Comparison of ENCODE assay signal across 8 cellular contexts in the genomic region with DNA sequence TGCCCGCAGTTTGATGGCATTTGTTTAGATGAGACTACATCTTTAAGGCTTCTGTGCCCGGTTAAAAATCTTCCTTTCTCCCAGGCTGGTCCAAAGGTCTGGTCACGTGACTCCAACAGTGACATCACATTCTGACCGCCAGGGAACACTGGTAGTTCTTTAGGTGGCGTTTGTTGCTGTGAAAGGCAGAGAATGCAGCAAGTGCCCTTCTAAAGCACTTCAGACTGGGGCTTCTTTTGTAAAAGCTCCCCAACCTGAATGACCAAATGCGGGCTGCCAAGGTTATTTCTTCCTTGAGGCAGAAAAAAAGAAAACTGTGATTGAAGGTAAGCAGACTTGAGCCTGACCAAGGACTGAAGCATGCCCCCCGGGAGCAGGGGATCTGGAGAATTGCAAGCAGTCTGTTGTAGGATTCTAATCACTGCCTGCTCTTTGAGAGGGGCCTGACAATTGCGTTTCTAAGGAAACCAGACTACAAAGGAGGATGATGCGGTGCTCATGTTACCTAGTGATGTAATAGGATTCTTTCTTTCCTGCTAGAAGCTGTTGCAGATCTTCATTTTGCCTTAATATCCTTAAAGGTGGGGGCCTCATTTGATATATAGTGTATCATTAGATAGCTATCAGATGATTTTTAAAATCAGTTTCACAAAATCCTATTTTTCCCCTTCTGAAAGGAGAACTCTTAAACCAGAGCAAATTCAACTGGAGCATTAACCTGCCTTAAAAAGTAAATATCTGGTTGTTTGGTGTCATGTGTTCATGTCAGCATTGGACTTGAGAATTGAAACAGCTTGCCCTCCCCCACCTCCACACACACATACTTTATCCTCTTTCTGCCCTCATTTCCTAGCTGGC.
DNase-seq lines count a peak whose midpoint lies in the region; ATAC-seq lines count a peak whose summit lies in the region.

No MANE protein-coding gene starts in this region.

- H2AFZ ChIP-seq in neuronal stem cell (ENCODE audit: low read length): peak overlapping the region; percentile 83

- H3K27me3 Mint-ChIP-seq in T-cell: no peaks in the 10 kb centered on the region
- H3K27me3 Mint-ChIP-seq in activated CD4-positive, alpha-beta memory T cell treated with anti-CD3 and anti-CD28 coated beads, Interleukin-2, amount 10 ng/mL, durations not matched to agents 7 days and 5 days: no peaks in the 10 kb centered on the region
- peaks cover 23% of the 10 kb centered on the region for H3K27me3 Mint-ChIP-seq in activated T-cell treated with anti-CD3 and anti-CD28 coated beads, Interleukin-2, amount 50 U/mL, for 24 hours

- H3K9me3 ChIP-seq in neuronal stem cell (replicated peaks in 1 of 2; ENCODE audit: control insufficient read depth in 2 of 2, insufficient read depth in 1 of 2, low read depth in 1 of 2, low read length in 2 of 2): peaks cover 0 to 3% of the 10 kb centered on the region in 2 donors

- no peak overlapping the region for H3K4ac ChIP-seq in neuronal stem cell (ENCODE audit: low read length)

- no peak overlapping the region for H3K14ac ChIP-seq in neuronal stem cell (ENCODE audit: low read length)

- H3K79me1 ChIP-seq in neuronal stem cell (ENCODE audit: low read depth, low read length): no peaks in the 10 kb centered on the region

- CTCF ChIA-PET in T-cell (lab: Charles Lee): interaction anchor here in 1 of 2 donors (0.6 kb wide), 1 partner anchor 300 kb away, joined by 5 read pairs; no protein-coding TSS in a partner anchor
- CTCF ChIA-PET in activated CD4-positive, alpha-beta memory T cell treated with anti-CD3 and anti-CD28 coated beads, Interleukin-2, amount 10 ng/mL, durations not matched to agents 7 days and 5 days (lab: Charles Lee): no interaction called here

- no peaks in the 10 kb centered on the region for H3K36me3 ChIP-seq in neuronal stem cell (replicated peaks in 1 of 2; ENCODE audit: control insufficient read depth in 2 of 2, insufficient read depth in 2 of 2, low read length in 2 of 2)

- H2BK5ac ChIP-seq in neuronal stem cell (ENCODE audit: low read length): no peak overlapping the region

- no peak overlapping the region for H4K8ac ChIP-seq in neuronal stem cell (ENCODE audit: low read depth, low read length)

- H3K23ac ChIP-seq in neuronal stem cell (ENCODE audit: low read depth, low read length, poor library complexity): no peak overlapping the region

- H3K36me3 Mint-ChIP-seq in T-cell: peaks cover 2% of the 10 kb centered on the region
- H3K36me3 Mint-ChIP-seq in activated CD4-positive, alpha-beta memory T cell treated with anti-CD3 and anti-CD28 coated beads, Interleukin-2, amount 10 ng/mL, durations not matched to agents 7 days and 5 days (ENCODE audit: low read depth): no peaks in the 10 kb centered on the region
- peaks cover 6% of the 10 kb centered on the region for H3K36me3 Mint-ChIP-seq in activated T-cell treated with anti-CD3 and anti-CD28 coated beads, Interleukin-2, amount 50 U/mL, for 24 hours (ENCODE audit: low read depth)

- no peak overlapping the region for H2AK5ac ChIP-seq in neuronal stem cell (ENCODE audit: low read depth, low read length)

- no peak overlapping the region for H2BK12ac ChIP-seq in neuronal stem cell (ENCODE audit: low read length)

- H3K9ac ChIP-seq in neuronal stem cell (ENCODE audit: low read depth, low read length, poor library complexity): no peak overlapping the region

- H3K4me3 ChIP-seq in neuronal stem cell (ENCODE audit: low read length in 2 of 2): peak overlapping the region in 1 of 2 donors; percentile 36

- H4K91ac ChIP-seq in neuronal stem cell (ENCODE audit: low read depth, low read length, poor library complexity): no peak overlapping the region

- H3K4me2 ChIP-seq in neuronal stem cell (ENCODE audit: insufficient read depth, low read length, poor library complexity, severe bottlenecking): peak overlapping the region; percentile 48

- POLR2A ChIA-PET in T-cell (lab: Charles Lee): no interaction called here
- POLR2A ChIA-PET in activated CD4-positive, alpha-beta memory T cell treated with anti-CD3 and anti-CD28 coated beads, Interleukin-2, amount 10 ng/mL, durations not matched to agents 7 days and 5 days (lab: Charles Lee): no interaction called here

- H2BK15ac ChIP-seq in neuronal stem cell (ENCODE audit: low read length): no peak overlapping the region

- ATAC-seq in T-cell (replicated peaks in 1 of 4): no peak

- no peaks in the 10 kb centered on the region for H3K4me1 Mint-ChIP-seq in T-cell
- no peaks in the 10 kb centered on the region for H3K4me1 Mint-ChIP-seq in activated CD4-positive, alpha-beta memory T cell treated with anti-CD3 and anti-CD28 coated beads, Interleukin-2, amount 10 ng/mL, durations not matched to agents 7 days and 5 days
- H3K4me1 Mint-ChIP-seq in activated T-cell treated with anti-CD3 and anti-CD28 coated beads, Interleukin-2, amount 50 U/mL, for 24 hours (ENCODE audit: low read depth): peaks cover 6% of the 10 kb centered on the region

- in situ Hi-C loops in G401 (cut with HindIII; ENCODE audit: low sequenced_read_pairs): no loop called here

- H3K9me3 Mint-ChIP-seq in T-cell: no peaks in the 10 kb centered on the region
- no peaks in the 10 kb centered on the region for H3K9me3 Mint-ChIP-seq in activated CD4-positive, alpha-beta memory T cell treated with anti-CD3 and anti-CD28 coated beads, Interleukin-2, amount 10 ng/mL, durations not matched to agents 7 days and 5 days
- no peaks in the 10 kb centered on the region for H3K9me3 Mint-ChIP-seq in activated T-cell treated with anti-CD3 and anti-CD28 coated beads, Interleukin-2, amount 50 U/mL, for 24 hours

- no peak overlapping the region for H2BK120ac ChIP-seq in neuronal stem cell (ENCODE audit: low read depth, low read length)

- DNase-seq in G401 (ENCODE audit: low spot score) (peak; percentile 91), NCI-H69 (lab: John Stamatoyannopoulos, UW) (peak; percentile 90), fibroblast of peridontal ligament (ENCODE audit: extremely low read depth) (peak; percentile 40), neuronal stem cell (ENCODE audit: low spot score) (peak; percentile 67), T-cell (no peak), NOMO-1 treated with dmso at 0.1 percent for 144 hours (lab: John Stamatoyannopoulos, UW; ENCODE audit: unreplicated experiment) (no peak)
- no peak for DNase-seq in activated CD4-positive, alpha-beta memory T cell treated with anti-CD3 and anti-CD28 coated beads, Interleukin-2, amount 10 ng/mL, durations not matched to agents 7 days and 5 days
- no peak for DNase-seq in activated T-cell treated with anti-CD3 and anti-CD28 coated beads, Interleukin-2, amount 50 U/mL, for 24 hours

- H3K18ac ChIP-seq in neuronal stem cell (ENCODE audit: low read length): peak overlapping the region; percentile 27

- peak overlapping the region; percentile 85 for H3K27ac ChIP-seq in neuronal stem cell (replicated peaks; ENCODE audit: low read length)

- H3K4me1 ChIP-seq in neuronal stem cell (ENCODE audit: control insufficient read depth in 2 of 2, insufficient read depth in 1 of 2, low read depth in 1 of 2, low read length in 2 of 2): peaks cover 1 to 3% of the 10 kb centered on the region in 2 donors

- WGBS in neuronal stem cell (ENCODE audit: extremely low coverage in 2 of 2, insufficient read length in 2 of 2, insufficient replicate concordance in 1 of 2), 2 donors: no CpG with 5 or more reads among the region's 9 CpGs

- H3K27me3 ChIP-seq in neuronal stem cell (ENCODE audit: control insufficient read depth in 3 of 3, insufficient read depth in 3 of 3, low read depth in 1 of 3, low read length in 3 of 3): no peaks in the 10 kb centered on the region

- H3K4me3 Mint-ChIP-seq in T-cell: no peak overlapping the region
- no peak overlapping the region for H3K4me3 Mint-ChIP-seq in activated CD4-positive, alpha-beta memory T cell treated with anti-CD3 and anti-CD28 coated beads, Interleukin-2, amount 10 ng/mL, durations not matched to agents 7 days and 5 days
- H3K4me3 Mint-ChIP-seq in activated T-cell treated with anti-CD3 and anti-CD28 coated beads, Interleukin-2, amount 50 U/mL, for 24 hours: no peak overlapping the region

- no peak overlapping the region for H3K27ac Mint-ChIP-seq in T-cell
- no peak overlapping the region for H3K27ac Mint-ChIP-seq in activated CD4-positive, alpha-beta memory T cell treated with anti-CD3 and anti-CD28 coated beads, Interleukin-2, amount 10 ng/mL, durations not matched to agents 7 days and 5 days
- H3K27ac Mint-ChIP-seq in activated T-cell treated with anti-CD3 and anti-CD28 coated beads, Interleukin-2, amount 50 U/mL, for 24 hours: no peak overlapping the region

Comparison
In these comparisons a context has a peak if more than half of its experiments do, and no peak if none do; other contexts are left out.
1. DNase-seq: peak in G401 (single experiment), NCI-H69 (single experiment), fibroblast of peridontal ligament (single experiment) and neuronal stem cell (single experiment); none in T-cell (0 of 34), activated CD4-positive, alpha-beta memory T cell treated with anti-CD3 and anti-CD28 coated beads, Interleukin-2, amount 10 ng/mL, durations not matched to agents 7 days and 5 days (single experiment), activated T-cell treated with anti-CD3 and anti-CD28 coated beads, Interleukin-2, amount 50 U/mL, for 24 hours (single experiment) and NOMO-1 treated with dmso at 0.1 percent for 144 hours (single experiment).